Comparison of ENCODE assay signal across 1 cellular context in genomic region chr11:65418681-65419459, GRCh38.
TF ChIP-seq lines count a peak whose summit lies in the region.

No MANE protein-coding gene starts in this region.

TF ChIP-seq in HepG2, 621 proteins besides CTCF, POLR2A, EP300 and RAD21 (continued from another document and continues in another):
- TF ChIP-seq, protein P1, sequence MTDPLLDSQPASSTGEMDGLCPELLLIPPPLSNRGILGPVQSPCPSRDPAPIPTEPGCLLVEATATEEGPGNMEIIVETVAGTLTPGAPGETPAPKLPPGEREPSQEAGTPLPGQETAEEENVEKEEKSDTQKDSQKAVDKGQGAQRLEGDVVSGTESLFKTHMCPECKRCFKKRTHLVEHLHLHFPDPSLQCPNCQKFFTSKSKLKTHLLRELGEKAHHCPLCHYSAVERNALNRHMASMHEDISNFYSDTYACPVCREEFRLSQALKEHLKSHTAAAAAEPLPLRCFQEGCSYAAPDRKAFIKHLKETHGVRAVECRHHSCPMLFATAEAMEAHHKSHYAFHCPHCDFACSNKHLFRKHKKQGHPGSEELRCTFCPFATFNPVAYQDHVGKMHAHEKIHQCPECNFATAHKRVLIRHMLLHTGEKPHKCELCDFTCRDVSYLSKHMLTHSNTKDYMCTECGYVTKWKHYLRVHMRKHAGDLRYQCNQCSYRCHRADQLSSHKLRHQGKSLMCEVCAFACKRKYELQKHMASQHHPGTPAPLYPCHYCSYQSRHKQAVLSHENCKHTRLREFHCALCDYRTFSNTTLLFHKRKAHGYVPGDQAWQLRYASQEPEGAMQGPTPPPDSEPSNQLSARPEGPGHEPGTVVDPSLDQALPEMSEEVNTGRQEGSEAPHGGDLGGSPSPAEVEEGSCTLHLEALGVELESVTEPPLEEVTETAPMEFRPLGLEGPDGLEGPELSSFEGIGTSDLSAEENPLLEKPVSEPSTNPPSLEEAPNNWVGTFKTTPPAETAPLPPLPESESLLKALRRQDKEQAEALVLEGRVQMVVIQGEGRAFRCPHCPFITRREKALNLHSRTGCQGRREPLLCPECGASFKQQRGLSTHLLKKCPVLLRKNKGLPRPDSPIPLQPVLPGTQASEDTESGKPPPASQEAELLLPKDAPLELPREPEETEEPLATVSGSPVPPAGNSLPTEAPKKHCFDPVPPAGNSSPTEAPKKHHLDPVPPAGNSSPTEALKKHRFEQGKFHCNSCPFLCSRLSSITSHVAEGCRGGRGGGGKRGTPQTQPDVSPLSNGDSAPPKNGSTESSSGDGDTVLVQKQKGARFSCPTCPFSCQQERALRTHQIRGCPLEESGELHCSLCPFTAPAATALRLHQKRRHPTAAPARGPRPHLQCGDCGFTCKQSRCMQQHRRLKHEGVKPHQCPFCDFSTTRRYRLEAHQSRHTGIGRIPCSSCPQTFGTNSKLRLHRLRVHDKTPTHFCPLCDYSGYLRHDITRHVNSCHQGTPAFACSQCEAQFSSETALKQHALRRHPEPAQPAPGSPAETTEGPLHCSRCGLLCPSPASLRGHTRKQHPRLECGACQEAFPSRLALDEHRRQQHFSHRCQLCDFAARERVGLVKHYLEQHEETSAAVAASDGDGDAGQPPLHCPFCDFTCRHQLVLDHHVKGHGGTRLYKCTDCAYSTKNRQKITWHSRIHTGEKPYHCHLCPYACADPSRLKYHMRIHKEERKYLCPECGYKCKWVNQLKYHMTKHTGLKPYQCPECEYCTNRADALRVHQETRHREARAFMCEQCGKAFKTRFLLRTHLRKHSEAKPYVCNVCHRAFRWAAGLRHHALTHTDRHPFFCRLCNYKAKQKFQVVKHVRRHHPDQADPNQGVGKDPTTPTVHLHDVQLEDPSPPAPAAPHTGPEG (CRISPR knock-in tag; IDR thresholded peaks at IDR 0.05): peak; percentile 71
- no peak for TF ChIP-seq HNRNPK (IDR thresholded peaks at IDR 0.05; ENCODE audit: low read depth, low read length, poor library complexity, severe bottlenecking)
- TF ChIP-seq YEATS4 (CRISPR knock-in tag; IDR thresholded peaks at IDR 0.05; ENCODE audit: borderline replicate concordance): peak; percentile 74; the same call in 1 of the 2 replicates
- TF ChIP-seq HIVEP1 (CRISPR knock-in tag; IDR thresholded peaks at IDR 0.05): peak; percentile 100
- TF ChIP-seq ZNF563 (CRISPR knock-in tag; IDR thresholded peaks at IDR 0.05): no peak
- TF ChIP-seq, protein P2, sequence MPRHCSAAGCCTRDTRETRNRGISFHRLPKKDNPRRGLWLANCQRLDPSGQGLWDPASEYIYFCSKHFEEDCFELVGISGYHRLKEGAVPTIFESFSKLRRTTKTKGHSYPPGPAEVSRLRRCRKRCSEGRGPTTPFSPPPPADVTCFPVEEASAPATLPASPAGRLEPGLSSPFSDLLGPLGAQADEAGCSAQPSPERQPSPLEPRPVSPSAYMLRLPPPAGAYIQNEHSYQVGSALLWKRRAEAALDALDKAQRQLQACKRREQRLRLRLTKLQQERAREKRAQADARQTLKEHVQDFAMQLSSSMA (CRISPR knock-in tag; IDR thresholded peaks at IDR 0.05): peak; percentile 18; the same call in 1 of the 2 replicates
- TF ChIP-seq, protein P3, sequence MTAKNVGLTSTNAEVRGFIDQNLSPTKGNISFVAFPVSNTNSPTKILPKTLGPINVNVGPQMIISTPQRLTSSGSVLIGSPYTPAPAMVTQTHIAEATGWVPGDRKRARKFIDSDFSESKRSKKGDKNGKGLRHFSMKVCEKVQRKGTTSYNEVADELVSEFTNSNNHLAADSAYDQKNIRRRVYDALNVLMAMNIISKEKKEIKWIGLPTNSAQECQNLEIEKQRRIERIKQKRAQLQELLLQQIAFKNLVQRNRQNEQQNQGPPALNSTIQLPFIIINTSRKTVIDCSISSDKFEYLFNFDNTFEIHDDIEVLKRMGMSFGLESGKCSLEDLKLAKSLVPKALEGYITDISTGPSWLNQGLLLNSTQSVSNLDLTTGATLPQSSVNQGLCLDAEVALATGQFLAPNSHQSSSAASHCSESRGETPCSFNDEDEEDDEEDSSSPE (CRISPR knock-in tag; IDR thresholded peaks at IDR 0.05): peak; percentile 66
- peak; percentile 66 to 92 for TF ChIP-seq MAFK (conservative IDR thresholded peaks at IDR 0.05 in 1 of 2, IDR thresholded peaks at IDR 0.05 in 1 of 2; ENCODE audit: low read length in 2 of 2)
- TF ChIP-seq ZBTB25 (CRISPR knock-in tag; IDR thresholded peaks at IDR 0.05): peak; percentile 37; the same call in 1 of the 2 replicates
- TF ChIP-seq MTERF4 (CRISPR knock-in tag; IDR thresholded peaks at IDR 0.05): no peak
- TF ChIP-seq ZBTB4 (CRISPR knock-in tag; IDR thresholded peaks at IDR 0.05; ENCODE audit: borderline replicate concordance): 0 out of 2 replicates have a peak, but pooled peaks have one; percentile 77
- TF ChIP-seq ZNF547 (CRISPR knock-in tag; IDR thresholded peaks at IDR 0.05): peak; percentile 91; the same call in 1 of the 2 replicates
- 0 out of 2 replicates have a peak, but pooled peaks have one; percentile 25 for TF ChIP-seq ZNF367 (CRISPR knock-in tag; IDR thresholded peaks at IDR 0.05; ENCODE audit: borderline replicate concordance)
- TF ChIP-seq CEBPB (IDR thresholded peaks at IDR 0.05; ENCODE audit: borderline replicate concordance, low read depth, low read length): 0 out of 2 replicates have a peak, but pooled peaks have one; percentile 8
- peak; percentile 99 for TF ChIP-seq RARA (CRISPR knock-in tag; IDR thresholded peaks at IDR 0.05)
- TF ChIP-seq, protein P4, sequence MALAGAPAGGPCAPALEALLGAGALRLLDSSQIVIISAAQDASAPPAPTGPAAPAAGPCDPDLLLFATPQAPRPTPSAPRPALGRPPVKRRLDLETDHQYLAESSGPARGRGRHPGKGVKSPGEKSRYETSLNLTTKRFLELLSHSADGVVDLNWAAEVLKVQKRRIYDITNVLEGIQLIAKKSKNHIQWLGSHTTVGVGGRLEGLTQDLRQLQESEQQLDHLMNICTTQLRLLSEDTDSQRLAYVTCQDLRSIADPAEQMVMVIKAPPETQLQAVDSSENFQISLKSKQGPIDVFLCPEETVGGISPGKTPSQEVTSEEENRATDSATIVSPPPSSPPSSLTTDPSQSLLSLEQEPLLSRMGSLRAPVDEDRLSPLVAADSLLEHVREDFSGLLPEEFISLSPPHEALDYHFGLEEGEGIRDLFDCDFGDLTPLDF (CRISPR knock-in tag; IDR thresholded peaks at IDR 0.05): peak; percentile 70; the same call in 1 of the 2 replicates
- TF ChIP-seq SMAD3 (CRISPR knock-in tag; IDR thresholded peaks at IDR 0.05): peak; percentile 55; the same call in 1 of the 2 replicates
- no peak for TF ChIP-seq FOXO4 (CRISPR knock-in tag; conservative IDR thresholded peaks at IDR 0.05)
- TF ChIP-seq MYNN (CRISPR knock-in tag; IDR thresholded peaks at IDR 0.05; ENCODE audit: low read depth): no peak
- no peak for TF ChIP-seq ZFAT (CRISPR knock-in tag; conservative IDR thresholded peaks at IDR 0.05)
- no peak for TF ChIP-seq ZNF678 (CRISPR knock-in tag; IDR thresholded peaks at IDR 0.05)
- peak; percentile 61; the same call in 1 of the 2 replicates for TF ChIP-seq ZNF292 (CRISPR knock-in tag; IDR thresholded peaks at IDR 0.05; ENCODE audit: borderline replicate concordance, low read depth)
- peak; percentile 79 for TF ChIP-seq SIN3A (IDR thresholded peaks at IDR 0.05; ENCODE audit: borderline replicate concordance, low read depth, low read length)
- peak; percentile 94 for TF ChIP-seq AHDC1 (CRISPR knock-in tag; IDR thresholded peaks at IDR 0.05; ENCODE audit: borderline replicate concordance)
- peak; percentile 50 for TF ChIP-seq CCAR2 (optimal IDR thresholded peaks at IDR 0.05; ENCODE audit: low read depth, low read length)
- peak; percentile 90 for TF ChIP-seq BORCS8-MEF2B (CRISPR knock-in tag; IDR thresholded peaks at IDR 0.05)
- TF ChIP-seq, protein P5, sequence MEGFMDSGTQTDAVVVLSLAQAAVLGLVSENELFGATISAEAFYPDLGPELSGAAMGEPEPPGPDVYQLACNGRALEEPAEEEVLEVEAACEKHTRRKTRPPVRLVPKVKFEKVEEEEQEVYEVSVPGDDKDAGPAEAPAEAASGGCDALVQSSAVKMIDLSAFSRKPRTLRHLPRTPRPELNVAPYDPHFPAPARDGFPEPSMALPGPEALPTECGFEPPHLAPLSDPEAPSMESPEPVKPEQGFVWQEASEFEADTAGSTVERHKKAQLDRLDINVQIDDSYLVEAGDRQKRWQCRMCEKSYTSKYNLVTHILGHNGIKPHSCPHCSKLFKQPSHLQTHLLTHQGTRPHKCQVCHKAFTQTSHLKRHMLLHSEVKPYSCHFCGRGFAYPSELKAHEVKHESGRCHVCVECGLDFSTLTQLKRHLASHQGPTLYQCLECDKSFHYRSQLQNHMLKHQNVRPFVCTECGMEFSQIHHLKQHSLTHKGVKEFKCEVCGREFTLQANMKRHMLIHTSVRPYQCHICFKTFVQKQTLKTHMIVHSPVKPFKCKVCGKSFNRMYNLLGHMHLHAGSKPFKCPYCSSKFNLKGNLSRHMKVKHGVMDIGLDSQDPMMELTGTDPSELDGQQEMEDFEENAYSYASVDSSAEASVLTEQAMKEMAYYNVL (CRISPR knock-in tag; IDR thresholded peaks at IDR 0.05; ENCODE audit: borderline replicate concordance): peak; percentile 72; the same call in 1 of the 2 replicates
- TF ChIP-seq RFX3 (CRISPR knock-in tag; IDR thresholded peaks at IDR 0.05): no peak
